ENCODE assay signal across 8 cellular contexts in genomic region chr2:64228923-64229322, GRCh38.
A peak's percentile ranks its signal among the peaks of the same experiment; 100 is the strongest.
DNase-seq lines count a peak whose midpoint lies in the region; ATAC-seq and TF ChIP-seq lines count a peak whose summit lies in the region.

No MANE protein-coding gene starts in this region.

- peaks cover 35% of the 10 kb centered on the region for H3K4me1 Mint-ChIP-seq in activated T-cell treated with anti-CD3 and anti-CD28 coated beads, Interleukin-2, amount 50 U/mL, for 4 hours (ENCODE audit: low read depth)

- intact Hi-C loops in testis (cut with DNase I; ENCODE audit: low total_unique reads): no loop called here

- WGBS in testis, 2 donors: 61 to 62% methylated on average over 3 of the region's 3 CpGs

- ATAC-seq in activated T-cell treated with anti-CD3 and anti-CD28 coated beads, Interleukin-2, amount 50 U/mL, for 4 hours: peak in 1 of 2 donors; percentile 28
- no peak for ATAC-seq in GM21390 (IDR thresholded peaks at IDR 0.05; ENCODE audit: unreplicated experiment)

- H3K27me3 ChIP-seq in testis: no peaks in the 10 kb centered on the region

- no peak for TF ChIP-seq POLR2A in testis (IDR thresholded peaks at IDR 0.05)

- H3K27me3 Mint-ChIP-seq in activated T-cell treated with anti-CD3 and anti-CD28 coated beads, Interleukin-2, amount 50 U/mL, for 4 hours (ENCODE audit: low read depth): no peaks in the 10 kb centered on the region

- DNase-seq in activated T-cell treated with anti-CD3 and anti-CD28 coated beads, Interleukin-2, amount 50 U/mL, for 4 hours: no peak
- DNase-seq in activated T-cell treated with anti-CD3 and anti-CD28 coated beads, Interleukin-2, amount 50 U/mL, for 1 hour: no peak
- DNase-seq in medulla oblongata (ENCODE audit: extremely low spot score) (peak; percentile 26), testis (no peak), RPMI8226 (no peak), germinal center (ENCODE audit: low spot score) (no peak)

- no peaks in the 10 kb centered on the region for H3K9me3 ChIP-seq in testis

- no peaks in the 10 kb centered on the region for H3K36me3 ChIP-seq in testis (ENCODE audit: low read depth, missing control alignments)

- H3K4me3 ChIP-seq in testis: peak overlapping the region; percentile 36 to 48

- H3K4me3 Mint-ChIP-seq in activated T-cell treated with anti-CD3 and anti-CD28 coated beads, Interleukin-2, amount 50 U/mL, for 4 hours: peak overlapping the region; percentile 84

- TF ChIP-seq CTCF in testis (IDR thresholded peaks at IDR 0.05): no peak

- H3K4me1 ChIP-seq in testis: peaks cover 16% of the 10 kb centered on the region

- H3K9me3 Mint-ChIP-seq in activated T-cell treated with anti-CD3 and anti-CD28 coated beads, Interleukin-2, amount 50 U/mL, for 4 hours: no peaks in the 10 kb centered on the region

- H3K36me3 Mint-ChIP-seq in activated T-cell treated with anti-CD3 and anti-CD28 coated beads, Interleukin-2, amount 50 U/mL, for 4 hours (ENCODE audit: insufficient read depth): no peaks in the 10 kb centered on the region

- H3K27ac ChIP-seq in angular gyrus (ENCODE audit: low read depth, low read length): peak overlapping the region; percentile 93
- H3K27ac ChIP-seq in testis: peak overlapping the region; percentile 69 to 80
